In genomic region chr2:185360776-185361175, GRCh38 we compare ENCODE assay signal across 15 cellular contexts.
DNase-seq lines count a peak whose midpoint lies in the region; ATAC-seq and TF ChIP-seq lines count a peak whose summit lies in the region.
"Had no signal": no experiment of that assay in that cellular context is flagged by ENCODE, and none has a peak within 500 bp of the region (broad histone marks: within the 10 kb centered on the region; RNA-seq: fewer than 3 reads in every experiment).

No MANE protein-coding gene starts in this region.

- no peak overlapping the region for H3K4me3 ChIP-seq in epithelial cell of esophagus (ENCODE audit: low read length)
- H3K4me3 ChIP-seq: A549; BLaER1 treated with 17β-estradiol and CSF1 and Interleukin-3, amounts not matched to agents 10 nM and 100 nM; GM12878 had no signal

- no peak for ATAC-seq in GM18502 (IDR thresholded peaks at IDR 0.05; ENCODE audit: poor library complexity, unreplicated experiment)
- ATAC-seq: A549; CD8-positive, alpha-beta T cell; GM12878 had no signal

- TF ChIP-seq CTCF in epithelial cell of esophagus (IDR thresholded peaks at IDR 0.05; ENCODE audit: insufficient read depth, low read depth, low read length, missing control alignments), result no peak

- DNase-seq in NCI-H748 (lab: John Stamatoyannopoulos, UW; ENCODE audit: unreplicated experiment), result peak; percentile 73
- no peak for DNase-seq in NCI-H748 treated with DMSO at 0.1 percent for 48 hours (lab: John Stamatoyannopoulos, UW)
- DNase-seq in NCI-H774 (lab: John Stamatoyannopoulos, UW), result peak; percentile 20
- DNase-seq in epithelial cell of esophagus (ENCODE audit: low read depth), result peak; percentile 62
- DNase-seq: AML-193; Caco-2; Calu3; CD4-positive, alpha-beta T cell; CD8-positive, alpha-beta T cell; DMS79 treated with DMSO at 0.1 percent for 48 hours; GF-D8 had no signal
